In the genomic region with DNA sequence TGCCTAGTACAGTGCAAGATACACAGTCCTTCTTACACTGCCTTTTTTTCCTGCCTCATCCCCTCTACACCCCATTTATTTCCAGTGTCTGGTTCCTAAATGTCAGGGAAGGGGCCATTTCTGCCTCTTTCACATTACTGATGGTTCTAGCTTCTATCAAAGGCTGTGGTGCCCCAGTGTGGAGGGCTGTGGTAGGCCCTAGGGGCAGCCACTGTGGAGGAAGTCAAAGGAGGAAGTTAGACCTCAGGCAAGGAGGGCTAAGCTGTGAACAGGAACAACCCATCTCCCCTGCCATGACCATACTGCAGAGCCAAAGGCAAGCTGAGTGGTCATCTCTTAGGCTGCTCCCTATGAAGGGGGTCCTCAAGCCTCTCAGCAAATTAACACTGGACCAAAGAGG, we compare ENCODE assay signal across 9 cellular contexts.
DNase-seq lines count a peak whose midpoint lies in the region; ATAC-seq and TF ChIP-seq lines count a peak whose summit lies in the region.
"Had no signal": no experiment of that assay in that cellular context is flagged by ENCODE, and none has a peak within 500 bp of the region (broad histone marks: within the 10 kb centered on the region; RNA-seq: fewer than 3 reads in every experiment).

No MANE protein-coding gene starts in this region.

- no peak for TF ChIP-seq CTCF in right atrium auricular region (IDR thresholded peaks at IDR 0.05)

- peak; percentile 70 for ATAC-seq in GM18517 (IDR thresholded peaks at IDR 0.05; ENCODE audit: unreplicated experiment)
- ATAC-seq in HG03108 (IDR thresholded peaks at IDR 0.05; ENCODE audit: unreplicated experiment): peak; percentile 64

- DNase-seq in UCSD-AML1 (lab: John Stamatoyannopoulos, UW; ENCODE audit: unreplicated experiment) (peak; percentile 78), right atrium auricular region (ENCODE audit: low spot score) (peak; percentile 61), SJCRH30 (no peak), DMS 273 (lab: John Stamatoyannopoulos, UW; ENCODE audit: unreplicated experiment) (no peak), iPS-NIHi11 (ENCODE audit: low spot score) (no peak), foreskin melanocyte (no peak)

- H3K9me3 ChIP-seq in right atrium auricular region: no peaks in the 10 kb centered on the region
- no peaks in the 10 kb centered on the region for H3K9me3 ChIP-seq in SJCRH30 (replicated peaks)

- H3K36me3 ChIP-seq in right atrium auricular region: no peaks in the 10 kb centered on the region
- no peaks in the 10 kb centered on the region for H3K36me3 ChIP-seq in SJCRH30

- no peak overlapping the region for H3K27ac ChIP-seq in right atrium auricular region
- H3K27ac ChIP-seq in SJCRH30: no peak overlapping the region
- H3K27ac ChIP-seq: KMS-11 had no signal

- no peaks in the 10 kb centered on the region for H3K27me3 ChIP-seq in right atrium auricular region
- H3K27me3 ChIP-seq in SJCRH30: no peaks in the 10 kb centered on the region

- H3K4me3 ChIP-seq in right atrium auricular region (no peak overlapping the region), SJCRH30 (no peak overlapping the region)

- no peaks in the 10 kb centered on the region for H3K4me1 ChIP-seq in right atrium auricular region
- no peaks in the 10 kb centered on the region for H3K4me1 ChIP-seq in SJCRH30

Comparison
In these comparisons a context has a peak if more than half of its experiments do, and no peak if none do; other contexts are left out.
1. DNase-seq: peak in UCSD-AML1 (single experiment) and right atrium auricular region (single experiment); none in SJCRH30 (0 of 2), DMS 273 (single experiment), iPS-NIHi11 (single experiment) and foreskin melanocyte (single experiment).